In genomic region chr18:24402209-24402785, GRCh38 we compare ENCODE assay signal across 1 cellular context.
TF ChIP-seq lines count a peak whose summit lies in the region.

No MANE protein-coding gene starts in this region.

TF ChIP-seq in GM12878, 131 proteins besides CTCF, POLR2A, EP300 and RAD21:
- TF ChIP-seq NR2F1 (conservative IDR thresholded peaks at IDR 0.05) (no peak), EZH2 (IDR thresholded peaks at IDR 0.05; ENCODE audit: borderline replicate concordance, control insufficient read depth, low read depth, low read length) (no peak), PKNOX1 (IDR thresholded peaks at IDR 0.05) (no peak), HDGF (IDR thresholded peaks at IDR 0.05) (no peak), CBFB (IDR thresholded peaks at IDR 0.05; ENCODE audit: low read depth) (no peak), NRF1 (conservative IDR thresholded peaks at IDR 0.05; ENCODE audit: low read depth, low read length) (no peak), TCF3 (IDR thresholded peaks at IDR 0.05; ENCODE audit: borderline replicate concordance, insufficient read depth, low read depth, low read length) (no peak)
TF ChIP-seq in GM12878: peak in this region for 0.
